ENCODE assay signal across 1 cellular context in the genomic region with DNA sequence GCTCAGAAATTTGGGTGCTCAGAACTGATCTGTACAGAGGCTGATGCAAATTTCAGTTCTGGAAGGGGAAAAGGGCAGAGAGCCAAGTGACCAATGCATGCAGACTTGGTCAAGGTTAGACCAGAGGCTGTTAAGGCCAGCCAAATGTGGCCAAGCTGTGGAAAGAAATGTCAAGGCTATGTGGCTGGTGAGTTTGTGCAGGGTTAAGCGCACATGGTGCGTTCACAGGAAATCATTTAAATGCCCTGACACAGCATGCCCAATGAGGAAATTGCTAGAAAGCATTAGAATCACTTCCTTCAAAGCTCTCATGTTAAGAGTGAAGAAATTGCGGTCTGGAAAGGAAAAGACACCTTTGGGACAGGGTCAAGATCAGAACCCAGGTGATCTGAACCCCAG.
TF ChIP-seq lines count a peak whose summit lies in the region.

No MANE protein-coding gene starts in this region.

TF ChIP-seq in GM12878, 131 proteins besides CTCF, POLR2A, EP300 and RAD21:
- TF ChIP-seq BCL3 (IDR thresholded peaks at IDR 0.05; ENCODE audit: borderline replicate concordance, insufficient read depth, low read depth, low read length, poor library complexity, severe bottlenecking) (no peak), CBX3 (IDR thresholded peaks at IDR 0.05; ENCODE audit: borderline replicate concordance, low read depth) (no peak), MAX (IDR thresholded peaks at IDR 0.05; ENCODE audit: low read depth, low read length) (0 out of 2 replicates have a peak, but pooled peaks have one; percentile 26), RELB (IDR thresholded peaks at IDR 0.05; ENCODE audit: low read depth) (no peak), ETV6 (conservative IDR thresholded peaks at IDR 0.05 in 1 of 2, IDR thresholded peaks at IDR 0.05 in 1 of 2; ENCODE audit: borderline replicate concordance in 1 of 2, low read depth in 1 of 2) (no peak), SP1 (IDR thresholded peaks at IDR 0.05; ENCODE audit: low read depth, low read length) (no peak), BHLHE40 (IDR thresholded peaks at IDR 0.05; ENCODE audit: borderline replicate concordance in 1 of 2, low read depth in 2 of 2, low read length in 1 of 2) (peak in 1 of 2 experiments; percentile 9; a peak in 1 of 4 replicates), POLR2AphosphoS2 (IDR thresholded peaks at IDR 0.05; ENCODE audit: low read depth, low read length) (no peak), PAX5 (IDR thresholded peaks at IDR 0.05; ENCODE audit: borderline replicate concordance, low read depth, low read length) (no peak), WRNIP1 (IDR thresholded peaks at IDR 0.05; ENCODE audit: borderline replicate concordance, low read depth, low read length) (no peak), HDAC2 (IDR thresholded peaks at IDR 0.05) (no peak), JUND (IDR thresholded peaks at IDR 0.05; ENCODE audit: low read depth, low read length) (no peak), MXI1 (IDR thresholded peaks at IDR 0.05; ENCODE audit: low read depth, low read length) (peak; percentile 57; the same call in 1 of the 2 replicates), EED (IDR thresholded peaks at IDR 0.05; ENCODE audit: low read depth) (no peak), EGR1 (IDR thresholded peaks at IDR 0.05; ENCODE audit: borderline replicate concordance in 1 of 2, low read depth in 2 of 2, low read length in 2 of 2) (no peak), ATF3 (IDR thresholded peaks at IDR 0.05; ENCODE audit: borderline replicate concordance, extremely low read depth, low read depth, low read length) (no peak), ESRRA (IDR thresholded peaks at IDR 0.05; ENCODE audit: low read length) (no peak), ZNF217 (IDR thresholded peaks at IDR 0.05) (no peak), FOXK2 (IDR thresholded peaks at IDR 0.05) (no peak), NFYA (IDR thresholded peaks at IDR 0.05; ENCODE audit: borderline replicate concordance, low read depth, low read length) (no peak), STAT1 (conservative IDR thresholded peaks at IDR 0.05) (no peak), RBBP5 (conservative IDR thresholded peaks at IDR 0.05) (no peak), TCF12 (IDR thresholded peaks at IDR 0.05; ENCODE audit: low read depth, low read length) (no peak), RUNX3 (IDR thresholded peaks at IDR 0.05; ENCODE audit: low read length) (no peak), ZNF687 (IDR thresholded peaks at IDR 0.05) (peak; percentile 44; the same call in 1 of the 2 replicates)
